8 cellular contexts compared by ENCODE assay signal in genomic region chr20:46089076-46089337, GRCh38. TPM values are rescaled to one million over a fixed set of nuclear protein-coding genes. Genes with fewer than 3 reads are reported as not detected.
DNase-seq lines count a peak whose midpoint lies in the region; ATAC-seq and TF ChIP-seq lines count a peak whose summit lies in the region.

No MANE protein-coding gene starts in this region.

- ATAC-seq in GM23338, result peak; percentile 34
- no peak for ATAC-seq in activated naive CD4-positive, alpha-beta T cell treated with anti-CD3 and anti-CD28 coated beads, Interleukin-2, amount 50 U/mL, for 72 hours

- peaks cover 4% of the 10 kb centered on the region; the same call in 1 of the 2 replicates for H3K9me2 ChIP-seq in GM23338 (ENCODE audit: insufficient read depth)

- no peak for TF ChIP-seq CTCF in AG04450 (IDR thresholded peaks at IDR 0.05; ENCODE audit: low read depth, low read length)
- TF ChIP-seq CTCF in GM23338 (conservative IDR thresholded peaks at IDR 0.05; ENCODE audit: low read depth in 2 of 2), result no peak
- TF ChIP-seq CTCF in GM20000 (IDR thresholded peaks at IDR 0.05; ENCODE audit: extremely low read depth, missing control alignments), result no peak

- peaks cover 52% of the 10 kb centered on the region for H3K79me2 ChIP-seq in GM23338 (replicated peaks; ENCODE audit: insufficient read depth)

- H3K27ac ChIP-seq in AG04450 (ENCODE audit: low read depth, low read length) (peak overlapping the region; percentile 69), GM23338 (ENCODE audit: low read depth) (peak overlapping the region; percentile 94; the same call in 1 of the 2 replicates), iPS-18a (ENCODE audit: low read length) (peak overlapping the region; percentile 45), substantia nigra (ENCODE audit: low read depth, low read length, poor library complexity, severe bottlenecking) (peak overlapping the region; percentile 95)

- peaks cover 40% of the 10 kb centered on the region for H4K20me1 ChIP-seq in GM23338 (replicated peaks; ENCODE audit: insufficient read depth)

- H3K4me3 Mint-ChIP-seq in GM23338, result peak overlapping the region; percentile 93

- no peaks in the 10 kb centered on the region for H3K36me3 ChIP-seq in GM23338 (ENCODE audit: insufficient read depth)
- H3K36me3 ChIP-seq in iPS-18a (ENCODE audit: control insufficient read depth, low read depth, low read length), result no peaks in the 10 kb centered on the region

- 0 out of 2 replicates have a peak overlapping the region, but pooled peaks have one; percentile 95 for H3K27ac Mint-ChIP-seq in GM23338
- peak overlapping the region; percentile 92 to 93 for H3K27ac Mint-ChIP-seq in activated naive CD4-positive, alpha-beta T cell treated with anti-CD3 and anti-CD28 coated beads, Interleukin-2, amount 50 U/mL, for 72 hours

- H3K4me1 Mint-ChIP-seq in GM23338, result peaks cover 28% of the 10 kb centered on the region

- peaks cover 4% of the 10 kb centered on the region; the same call in 1 of the 2 replicates for H3K9me3 ChIP-seq in AG04450 (ENCODE audit: control insufficient read depth, insufficient read depth, low read length)
- no peaks in the 10 kb centered on the region for H3K9me3 ChIP-seq in iPS-18a (ENCODE audit: control insufficient read depth, low read depth, low read length)

- CTCF ChIA-PET in AG04450 (lab: Charles Lee), result interaction anchor here (0.9 to 2.4 kb wide), 6 partner anchors 23 to 349 kb away, joined by 3 to 18 read pairs (median 5); no protein-coding TSS in a partner anchor

- no peak overlapping the region for H2AFZ ChIP-seq in GM23338

- H3K27me3 ChIP-seq in AG04450 (ENCODE audit: control insufficient read depth, insufficient read depth, low read length), result no peaks in the 10 kb centered on the region
- H3K27me3 ChIP-seq in GM23338 (ENCODE audit: insufficient read depth), result peaks cover 12% of the 10 kb centered on the region
- no peaks in the 10 kb centered on the region for H3K27me3 ChIP-seq in iPS-18a (ENCODE audit: control insufficient read depth, insufficient read depth, low read length)

- no peak for DNase-seq in AG04450 (ENCODE audit: low read depth, low spot score)
- peak; percentile 53 for DNase-seq in GM23338 (ENCODE audit: low spot score)
- DNase-seq in activated naive CD4-positive, alpha-beta T cell treated with anti-CD3 and anti-CD28 coated beads, Interleukin-2, amount 50 U/mL, for 72 hours (ENCODE audit: low spot score in 2 of 2), result no peak
- peak in 3 of 49 donors; percentile 52 to 74 (median 58) for DNase-seq in substantia nigra (lab: John Stamatoyannopoulos, UW)
- no peak for DNase-seq in H4 (ENCODE audit: low spot score)
- DNase-seq in NCI-H446 treated with DMSO at 0.1 percent for 48 hours (lab: John Stamatoyannopoulos, UW), result no peak
- no peak for DNase-seq in GM20000 (ENCODE audit: low spot score)

- peaks cover 8% of the 10 kb centered on the region; the same call in 2 of the 3 replicates for H3K9me3 Mint-ChIP-seq in GM23338
- H3K9me3 Mint-ChIP-seq in activated naive CD4-positive, alpha-beta T cell treated with anti-CD3 and anti-CD28 coated beads, Interleukin-2, amount 50 U/mL, for 72 hours, result no peaks in the 10 kb centered on the region

- POLR2A ChIA-PET in AG04450 (lab: Yijun Ruan, JAX), result interaction anchor here (1.3 kb wide), 1 partner anchor 31 kb away, joined by 3 read pairs; no protein-coding TSS in a partner anchor

- H3K9ac ChIP-seq in iPS-18a (ENCODE audit: low read length), result peak overlapping the region; percentile 91

- H3K36me3 Mint-ChIP-seq in GM23338 (ENCODE audit: low read depth), result peaks cover 2% of the 10 kb centered on the region; the same call in 1 of the 3 replicates
- H3K36me3 Mint-ChIP-seq in activated naive CD4-positive, alpha-beta T cell treated with anti-CD3 and anti-CD28 coated beads, Interleukin-2, amount 50 U/mL, for 72 hours, result peaks cover 0 to 4% of the 10 kb centered on the region in 2 donors

- H3F3A ChIP-seq in GM23338 (replicated peaks; ENCODE audit: low read depth), result 0 out of 2 replicates have a peak, but pooled peaks cover 3% of the 10 kb centered on the region

- peak overlapping the region; percentile 99 for H3K4me2 ChIP-seq in GM23338

- peak overlapping the region; percentile 70 for H3K4me3 ChIP-seq in AG04450 (ENCODE audit: low read depth, low read length)
- H3K4me3 ChIP-seq in GM23338, result peak overlapping the region; percentile 91
- H3K4me3 ChIP-seq in iPS-18a (ENCODE audit: low read length), result peak overlapping the region; percentile 91

- peaks cover 15% of the 10 kb centered on the region for H3K4me1 ChIP-seq in GM23338 (ENCODE audit: insufficient read depth)
- peaks cover 6% of the 10 kb centered on the region for H3K4me1 ChIP-seq in iPS-18a (ENCODE audit: control insufficient read depth, low read depth, low read length)

- H3K27me3 Mint-ChIP-seq in GM23338 (ENCODE audit: insufficient read depth, low read depth, poor library complexity), result no peaks in the 10 kb centered on the region

TF ChIP-seq in GM23338, 12 proteins besides CTCF, POLR2A, EP300 and RAD21:
- no peak for TF ChIP-seq ETS1 (IDR thresholded peaks at IDR 0.05)
- no peak for TF ChIP-seq STAT1 (IDR thresholded peaks at IDR 0.05; ENCODE audit: unreplicated experiment)
- TF ChIP-seq CREB1 (CRISPR knock-in tag; IDR thresholded peaks at IDR 0.05; ENCODE audit: low read depth), result no peak
- TF ChIP-seq JUNB (IDR thresholded peaks at IDR 0.05; ENCODE audit: unreplicated experiment), result no peak
- TF ChIP-seq REST (IDR thresholded peaks at IDR 0.05; ENCODE audit: unreplicated experiment), result no peak
TF ChIP-seq in GM23338: peak in this region for 0.

RNA-seq across cellular contexts. Expression of gene NCOA5, which starts 0.8 kb away (rescaled TPM):
- polyA plus RNA-seq in AG04450 (2011; rRNA removed), result 21.5 and 27.0 TPM in 2 replicates
- polyA minus RNA-seq in AG04450 (2011; rRNA and poly(A)+ RNA removed), result 25.8 and 29.0 TPM in 2 replicates
- 22.8 and 24.6 TPM in 2 replicates for total RNA-seq in GM23338 (2014; rRNA removed; shearing (Covaris generic))
- polyA plus RNA-seq in GM23338 (2016; fragmentation: Nextera tagmentation; extraction: Ambion mirVana), result 8.4 and 10.1 TPM in 2 replicates
- total RNA-seq in activated naive CD4-positive, alpha-beta T cell treated with anti-CD3 and anti-CD28 coated beads, Interleukin-2, amount 50 U/mL, for 72 hours, result 10 to 100 TPM in 1 of 2 donors, 1 to 10 TPM in 1; 2.2 to 15.2 TPM
- total RNA-seq in H4 (2014; rRNA removed; shearing (Covaris generic)), result 17.4 and 18.1 TPM in 2 replicates

RNA-seq across cellular contexts. Expression of gene CD40, which starts 29.1 kb away (rescaled TPM):
- polyA plus RNA-seq in AG04450 (2011; rRNA removed) (0.21 and 0.37 TPM in 2 replicates), GM23338 (2016; fragmentation: Nextera tagmentation; extraction: Ambion mirVana) (17.9 and 18.9 TPM in 2 replicates)
- not detected in 2 replicates for polyA minus RNA-seq in AG04450 (2011; rRNA and poly(A)+ RNA removed)
- total RNA-seq in GM23338 (2014; rRNA removed; shearing (Covaris generic)), result 9.9 and 15.4 TPM in 2 replicates
- 10 to 100 TPM in 1 of 2 donors, 1 to 10 TPM in 1; 8.8 to 10.0 TPM for total RNA-seq in activated naive CD4-positive, alpha-beta T cell treated with anti-CD3 and anti-CD28 coated beads, Interleukin-2, amount 50 U/mL, for 72 hours
- total RNA-seq in H4 (2014; rRNA removed; shearing (Covaris generic)), result 6.2 and 13.7 TPM in 2 replicates

RNA-seq across cellular contexts. Expression of gene SLC12A5, which starts 60.0 kb away (rescaled TPM):
- 0.55 and 1.7 TPM in 2 replicates for polyA plus RNA-seq in AG04450 (2011; rRNA removed)
- 0.13 and 1.3 TPM in 2 replicates for polyA minus RNA-seq in AG04450 (2011; rRNA and poly(A)+ RNA removed)
- total RNA-seq in GM23338 (2014; rRNA removed; shearing (Covaris generic)), result 0.35 and 3.5 TPM in 2 replicates
- 8.4 and 9.8 TPM in 2 replicates for polyA plus RNA-seq in GM23338 (2016; fragmentation: Nextera tagmentation; extraction: Ambion mirVana)
- total RNA-seq in activated naive CD4-positive, alpha-beta T cell treated with anti-CD3 and anti-CD28 coated beads, Interleukin-2, amount 50 U/mL, for 72 hours, result under 1 TPM; 0.34 to 0.66 TPM
- 0.21 and 4.3 TPM in 2 replicates for total RNA-seq in H4 (2014; rRNA removed; shearing (Covaris generic))

Comparison
In these comparisons a context has a peak if more than half of its experiments do, and no peak if none do; other contexts are left out.
1. H3K27ac ChIP-seq: peak in every context shown above with its lines; median percentile 95 in substantia nigra; 94 in GM23338; 69 in AG04450; 45 in iPS-18a.